8 cellular contexts compared by ENCODE assay signal in the genomic region with DNA sequence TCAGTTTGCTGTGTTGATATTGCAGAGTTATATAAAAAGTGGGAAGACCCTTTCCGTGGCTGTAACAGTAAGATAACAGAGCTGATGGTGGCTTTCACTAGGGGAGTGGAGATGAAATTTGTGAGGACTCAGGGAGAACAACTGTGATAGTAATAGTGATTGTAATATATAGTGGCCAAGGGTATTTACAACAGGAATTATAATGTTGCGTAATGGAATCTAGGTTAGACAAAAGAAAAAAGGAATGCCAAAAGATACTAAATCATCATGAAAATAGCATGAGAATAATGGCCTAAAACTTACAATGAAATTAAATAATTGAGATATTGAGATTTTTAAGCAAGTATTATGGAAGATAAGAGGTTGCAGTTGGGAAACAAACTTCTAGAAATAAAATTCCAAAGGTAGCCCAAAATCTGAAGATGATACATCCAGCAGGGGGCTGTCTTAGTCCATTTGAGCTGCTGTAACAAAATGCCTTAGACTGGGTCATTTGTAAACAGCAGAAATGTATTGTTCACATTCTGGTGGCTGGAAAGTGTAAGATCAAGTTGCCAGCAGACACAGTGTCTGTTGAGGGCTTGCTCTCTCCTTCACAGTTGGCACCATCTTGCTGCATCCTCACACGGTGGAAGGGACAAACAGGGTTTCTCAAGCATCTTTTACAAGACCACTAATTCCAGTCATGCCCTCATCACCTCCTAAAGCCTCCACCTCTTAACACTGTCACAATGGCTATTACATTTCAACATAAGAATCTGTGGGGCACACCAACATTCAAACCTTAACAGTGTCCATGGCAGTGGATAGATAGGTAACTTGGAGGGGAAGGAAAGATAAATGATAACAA.
A peak's percentile ranks its signal among the peaks of the same experiment; 100 is the strongest.
DNase-seq lines count a peak whose midpoint lies in the region; ATAC-seq and TF ChIP-seq lines count a peak whose summit lies in the region.

No MANE protein-coding gene starts in this region.

- TF ChIP-seq RAD21 in liver (IDR thresholded peaks at IDR 0.05) = peak; percentile 73 to 77

- H3K4me1 ChIP-seq in liver (ENCODE audit: control insufficient read depth in 4 of 4, insufficient read depth in 4 of 4, low read length in 3 of 4) = no peaks in the 10 kb centered on the region

- no peaks in the 10 kb centered on the region for H3K27me3 Mint-ChIP-seq in activated T-helper 17 cell treated with anti-CD3 and anti-CD28 coated beads, Interleukin-2, amount 50 U/mL, for 72 hours

- no peak overlapping the region for H3K4me3 Mint-ChIP-seq in activated T-helper 17 cell treated with anti-CD3 and anti-CD28 coated beads, Interleukin-2, amount 50 U/mL, for 72 hours

- H3K36me3 Mint-ChIP-seq in activated T-helper 17 cell treated with anti-CD3 and anti-CD28 coated beads, Interleukin-2, amount 50 U/mL, for 72 hours (ENCODE audit: low read depth) = no peaks in the 10 kb centered on the region

- TF ChIP-seq CTCF in liver (IDR thresholded peaks at IDR 0.05; ENCODE audit: low read depth, low read length, missing input control) = peak; percentile 37

- H3K27ac ChIP-seq in liver (ENCODE audit: low read depth in 1 of 2, low read length in 2 of 2) = no peak overlapping the region

- peak; percentile 72 for ATAC-seq in GM21367 (IDR thresholded peaks at IDR 0.05; ENCODE audit: unreplicated experiment)
- peak; percentile 63 for ATAC-seq in HG03571 (IDR thresholded peaks at IDR 0.05; ENCODE audit: unreplicated experiment)
- ATAC-seq in activated T-helper 17 cell treated with anti-CD3 and anti-CD28 coated beads, Interleukin-2, amount 50 U/mL, for 72 hours (replicated peaks) = no peak

- no peaks in the 10 kb centered on the region for H3K36me3 ChIP-seq in liver (ENCODE audit: control insufficient read depth in 4 of 4, insufficient read depth in 3 of 4, low read depth in 1 of 4, low read length in 3 of 4)

- H3K9me3 Mint-ChIP-seq in activated T-helper 17 cell treated with anti-CD3 and anti-CD28 coated beads, Interleukin-2, amount 50 U/mL, for 72 hours = peaks cover 4% of the 10 kb centered on the region

- H3K27me3 ChIP-seq in liver (ENCODE audit: control insufficient read depth in 4 of 4, insufficient read depth in 4 of 4, low read length in 3 of 4) = no peaks in the 10 kb centered on the region

- in situ Hi-C loops in SK-MEL-5 (cut with HindIII; ENCODE audit: low pct_unique_long_range_greater_than_20kb, low sequenced_read_pairs) = no loop called here

- no peaks in the 10 kb centered on the region for H3K4me1 Mint-ChIP-seq in activated T-helper 17 cell treated with anti-CD3 and anti-CD28 coated beads, Interleukin-2, amount 50 U/mL, for 72 hours

- peaks cover 0 to 5% (median 0%) of the 10 kb centered on the region in 4 donors for H3K9me3 ChIP-seq in liver (ENCODE audit: control insufficient read depth in 4 of 4, low read length in 3 of 4)

- no peak overlapping the region for H3K9ac ChIP-seq in liver (ENCODE audit: low read depth in 1 of 2, low read length in 2 of 2)

- DNase-seq in GM03348 (ENCODE audit: low spot score) (peak; percentile 2), SK-MEL-5 (ENCODE audit: low read depth, low spot score) (peak; percentile 51), CD1c-positive myeloid dendritic cell (ENCODE audit: extremely low spot score) (no peak), HuH-7 (ENCODE audit: low spot score) (no peak)

- no peak overlapping the region for H3K27ac Mint-ChIP-seq in activated T-helper 17 cell treated with anti-CD3 and anti-CD28 coated beads, Interleukin-2, amount 50 U/mL, for 72 hours

- no peak overlapping the region for H3K4me3 ChIP-seq in liver (ENCODE audit: low read depth in 1 of 3, low read length in 3 of 3)

- 66% methylated on average over 3 of the region's 3 CpGs for WGBS in liver

TF ChIP-seq in liver, 16 proteins besides CTCF, POLR2A, EP300 and RAD21:
- TF ChIP-seq NR2F2 (IDR thresholded peaks at IDR 0.05) (no peak), FOXA1 (IDR thresholded peaks at IDR 0.05) (no peak), EGR1 (IDR thresholded peaks at IDR 0.05; ENCODE audit: low read depth in 2 of 2) (no peak), SP1 (IDR thresholded peaks at IDR 0.05) (no peak), FOXA2 (IDR thresholded peaks at IDR 0.05) (no peak), RXRA (IDR thresholded peaks at IDR 0.05) (no peak), HNF4G (IDR thresholded peaks at IDR 0.05) (no peak), TAF1 (conservative IDR thresholded peaks at IDR 0.05) (no peak)
- TF ChIP-seq, protein P1, sequence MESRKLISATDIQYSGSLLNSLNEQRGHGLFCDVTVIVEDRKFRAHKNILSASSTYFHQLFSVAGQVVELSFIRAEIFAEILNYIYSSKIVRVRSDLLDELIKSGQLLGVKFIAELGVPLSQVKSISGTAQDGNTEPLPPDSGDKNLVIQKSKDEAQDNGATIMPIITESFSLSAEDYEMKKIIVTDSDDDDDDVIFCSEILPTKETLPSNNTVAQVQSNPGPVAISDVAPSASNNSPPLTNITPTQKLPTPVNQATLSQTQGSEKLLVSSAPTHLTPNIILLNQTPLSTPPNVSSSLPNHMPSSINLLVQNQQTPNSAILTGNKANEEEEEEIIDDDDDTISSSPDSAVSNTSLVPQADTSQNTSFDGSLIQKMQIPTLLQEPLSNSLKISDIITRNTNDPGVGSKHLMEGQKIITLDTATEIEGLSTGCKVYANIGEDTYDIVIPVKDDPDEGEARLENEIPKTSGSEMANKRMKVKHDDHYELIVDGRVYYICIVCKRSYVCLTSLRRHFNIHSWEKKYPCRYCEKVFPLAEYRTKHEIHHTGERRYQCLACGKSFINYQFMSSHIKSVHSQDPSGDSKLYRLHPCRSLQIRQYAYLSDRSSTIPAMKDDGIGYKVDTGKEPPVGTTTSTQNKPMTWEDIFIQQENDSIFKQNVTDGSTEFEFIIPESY (IDR thresholded peaks at IDR 0.05) = no peak
- TF ChIP-seq, protein P2, sequence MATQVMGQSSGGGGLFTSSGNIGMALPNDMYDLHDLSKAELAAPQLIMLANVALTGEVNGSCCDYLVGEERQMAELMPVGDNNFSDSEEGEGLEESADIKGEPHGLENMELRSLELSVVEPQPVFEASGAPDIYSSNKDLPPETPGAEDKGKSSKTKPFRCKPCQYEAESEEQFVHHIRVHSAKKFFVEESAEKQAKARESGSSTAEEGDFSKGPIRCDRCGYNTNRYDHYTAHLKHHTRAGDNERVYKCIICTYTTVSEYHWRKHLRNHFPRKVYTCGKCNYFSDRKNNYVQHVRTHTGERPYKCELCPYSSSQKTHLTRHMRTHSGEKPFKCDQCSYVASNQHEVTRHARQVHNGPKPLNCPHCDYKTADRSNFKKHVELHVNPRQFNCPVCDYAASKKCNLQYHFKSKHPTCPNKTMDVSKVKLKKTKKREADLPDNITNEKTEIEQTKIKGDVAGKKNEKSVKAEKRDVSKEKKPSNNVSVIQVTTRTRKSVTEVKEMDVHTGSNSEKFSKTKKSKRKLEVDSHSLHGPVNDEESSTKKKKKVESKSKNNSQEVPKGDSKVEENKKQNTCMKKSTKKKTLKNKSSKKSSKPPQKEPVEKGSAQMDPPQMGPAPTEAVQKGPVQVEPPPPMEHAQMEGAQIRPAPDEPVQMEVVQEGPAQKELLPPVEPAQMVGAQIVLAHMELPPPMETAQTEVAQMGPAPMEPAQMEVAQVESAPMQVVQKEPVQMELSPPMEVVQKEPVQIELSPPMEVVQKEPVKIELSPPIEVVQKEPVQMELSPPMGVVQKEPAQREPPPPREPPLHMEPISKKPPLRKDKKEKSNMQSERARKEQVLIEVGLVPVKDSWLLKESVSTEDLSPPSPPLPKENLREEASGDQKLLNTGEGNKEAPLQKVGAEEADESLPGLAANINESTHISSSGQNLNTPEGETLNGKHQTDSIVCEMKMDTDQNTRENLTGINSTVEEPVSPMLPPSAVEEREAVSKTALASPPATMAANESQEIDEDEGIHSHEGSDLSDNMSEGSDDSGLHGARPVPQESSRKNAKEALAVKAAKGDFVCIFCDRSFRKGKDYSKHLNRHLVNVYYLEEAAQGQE (IDR thresholded peaks at IDR 0.05) = no peak

Comparison
In these comparisons a context has a peak if more than half of its experiments do, and no peak if none do; other contexts are left out.
1. DNase-seq: peak in GM03348 (single experiment) and SK-MEL-5 (single experiment); none in CD1c-positive myeloid dendritic cell (single experiment) and HuH-7 (single experiment).